In genomic region chr13:21344662-21345176, GRCh38 we compare ENCODE assay signal across 10 cellular contexts.
DNase-seq lines count a peak whose midpoint lies in the region; ATAC-seq, FAIRE-seq and TF ChIP-seq lines count a peak whose summit lies in the region.
"Had no signal": no experiment of that assay in that cellular context is flagged by ENCODE, and none has a peak within 500 bp of the region (broad histone marks: within the 10 kb centered on the region; RNA-seq: fewer than 3 reads in every experiment).

No MANE protein-coding gene starts in this region.

- H3K9me3 ChIP-seq in T-helper 17 cell (ENCODE audit: control insufficient read depth, low read length, poor library complexity, severe bottlenecking): no peaks in the 10 kb centered on the region
- no peaks in the 10 kb centered on the region for H3K9me3 ChIP-seq in HepG2 (ENCODE audit: low read length)
- H3K9me3 ChIP-seq: heart right ventricle had no signal

- TF ChIP-seq POLR2A in GM12891 (IDR thresholded peaks at IDR 0.05; ENCODE audit: low read depth, low read length) (no peak), HepG2 (IDR thresholded peaks at IDR 0.05; ENCODE audit: insufficient read depth in 1 of 2, low read depth in 2 of 2, low read length in 2 of 2) (no peak)

- FAIRE-seq in GM12891 (lab: Jason Lieb, UNC): peak; percentile 92
- no peak for FAIRE-seq in HepG2 (lab: Jason Lieb, UNC)

- H3K27me3 ChIP-seq in HepG2 (ENCODE audit: control insufficient read depth in 1 of 2, insufficient read depth in 2 of 2, low read length in 2 of 2): no peaks in the 10 kb centered on the region
- H3K27me3 ChIP-seq in foreskin keratinocyte: no peaks in the 10 kb centered on the region
- H3K27me3 ChIP-seq in dorsolateral prefrontal cortex: no peaks in the 10 kb centered on the region
- H3K27me3 ChIP-seq: heart right ventricle had no signal

- H3K9ac ChIP-seq in HepG2 (ENCODE audit: insufficient read depth, low read depth, low read length): no peak overlapping the region

- CTCF ChIA-PET in HepG2 (lab: Yijun Ruan, JAX; ENCODE audit: low intra/inter-chr PET ratio, low total read pairs): no interaction called here

- 0 out of 2 replicates have a peak, but pooled peaks cover 3% of the 10 kb centered on the region for H4K20me1 ChIP-seq in HepG2 (ENCODE audit: insufficient read depth, low read length)

- H2AFZ ChIP-seq in HepG2 (ENCODE audit: low read length): no peak overlapping the region

- H3K36me3 ChIP-seq in HepG2 (replicated peaks in 1 of 2; ENCODE audit: control insufficient read depth in 1 of 2, insufficient read depth in 2 of 2, low read length in 2 of 2): no peaks in the 10 kb centered on the region
- H3K36me3 ChIP-seq: heart right ventricle had no signal

- H3K4me3 ChIP-seq in HepG2 (replicated peaks in 1 of 3; ENCODE audit: insufficient read depth in 1 of 3, low read depth in 2 of 3, low read length in 3 of 3) (no peak overlapping the region), dorsolateral prefrontal cortex (no peak overlapping the region)

- in situ Hi-C loops in HepG2 (cut with HindIII; ENCODE audit: extremely low pct_ligation_motif_present, low pct_unique_long_range_greater_than_20kb): loop anchor here (5.0 kb wide), 1 partner anchor 133 kb away; no protein-coding TSS in a partner anchor
- in situ Hi-C loops in GM13977 (cut with MboI; ENCODE audit: low pct_unique_long_range_greater_than_20kb, low sequenced_read_pairs, unreplicated experiment): no loop called here

- no peak overlapping the region for H3K4me2 ChIP-seq in HepG2 (ENCODE audit: low read depth, low read length)

- H3K4me3 Mint-ChIP-seq in T-helper 17 cell: peak overlapping the region; percentile 79

- no peak for TF ChIP-seq RAD21 in HepG2 (CRISPR knock-in tag; IDR thresholded peaks at IDR 0.05)

- POLR2A ChIA-PET in HepG2 (lab: Yijun Ruan, JAX): no interaction called here

- ATAC-seq in GM21619 (IDR thresholded peaks at IDR 0.05; ENCODE audit: unreplicated experiment) (peak; percentile 49), T-helper 17 cell (peak; percentile 74), HepG2 (peak; percentile 36), foreskin keratinocyte (no peak)

- TF ChIP-seq EP300 in HepG2 (IDR thresholded peaks at IDR 0.05; ENCODE audit: low read depth in 2 of 2, low read length in 2 of 2): no peak
- TF ChIP-seq EP300 in HepG2 (CRISPR knock-in tag; IDR thresholded peaks at IDR 0.05; ENCODE audit: borderline replicate concordance): no peak

- H3K27ac ChIP-seq in HepG2 (ENCODE audit: extremely low read length, insufficient read depth, low read length) (no peak overlapping the region), foreskin keratinocyte (no peak overlapping the region), dorsolateral prefrontal cortex (no peak overlapping the region)

- peak overlapping the region; percentile 97 for H3K27ac Mint-ChIP-seq in T-helper 17 cell

- no peaks in the 10 kb centered on the region for H3K36me3 Mint-ChIP-seq in T-helper 17 cell (ENCODE audit: low read depth)

- BruUV-seq in HepG2 (replicated peaks; lab: Mats Ljungman, UMichigan): no TSS peak

- H3K4me1 ChIP-seq in HepG2 (ENCODE audit: insufficient read depth, low read length): no peaks in the 10 kb centered on the region
- H3K4me1 ChIP-seq in foreskin keratinocyte: no peaks in the 10 kb centered on the region

- no peaks in the 10 kb centered on the region for H3K79me2 ChIP-seq in HepG2 (ENCODE audit: insufficient read depth, low read length)

- intact Hi-C loops in HepG2 (cut with micrococcal nuclease; ENCODE audit: unreplicated experiment) (no loop called here), dorsolateral prefrontal cortex (cut with DNase I) (no loop called here)

- 60% methylated on average over 1 of the region's 9 CpGs for WGBS in HepG2 (ENCODE audit: low lambda C conversion rate)

- peaks cover 16% of the 10 kb centered on the region for H3K4me1 Mint-ChIP-seq in T-helper 17 cell

- no peak for TF ChIP-seq CTCF in HepG2 (CRISPR knock-in tag; IDR thresholded peaks at IDR 0.05)
- no peak for TF ChIP-seq CTCF in foreskin keratinocyte (conservative IDR thresholded peaks at IDR 0.05)
- TF ChIP-seq CTCF in dorsolateral prefrontal cortex (IDR thresholded peaks at IDR 0.05 in 54 of 56, conservative IDR thresholded peaks at IDR 0.05 in 2 of 56; ENCODE audit: low read depth in 1 of 56, partially characterized antibody in 56 of 56): no peak
- no peak for TF ChIP-seq CTCF in GM13977 (IDR thresholded peaks at IDR 0.05; ENCODE audit: extremely low read depth, insufficient read depth, missing control alignments)

- H3K27me3 Mint-ChIP-seq in T-helper 17 cell: no peaks in the 10 kb centered on the region

- DNase-seq in GM12891 (ENCODE audit: insufficient read length, low spot score): no peak
- no peak for DNase-seq in T-helper 17 cell
- no peak for DNase-seq in HepG2 (ENCODE audit: low spot score)
- no peak for DNase-seq in EL
- DNase-seq in foreskin keratinocyte: no peak
- DNase-seq in dorsolateral prefrontal cortex: no peak
- no peak for DNase-seq in GM13977 (ENCODE audit: low spot score)
- DNase-seq: heart right ventricle, NCI-H446 had no signal

TF ChIP-seq in GM12891, 5 proteins besides CTCF, POLR2A, EP300 and RAD21:
- 0 out of 2 replicates have a peak, but pooled peaks have one; percentile 24 for TF ChIP-seq SPI1 (IDR thresholded peaks at IDR 0.05; ENCODE audit: low read depth, low read length)
- no peak for TF ChIP-seq PAX5 (IDR thresholded peaks at IDR 0.05; ENCODE audit: insufficient read depth, low read length, severe bottlenecking)
- TF ChIP-seq POU2F2 (IDR thresholded peaks at IDR 0.05; ENCODE audit: low read depth, low read length): no peak
- no peak for TF ChIP-seq POLR2AphosphoS5 (IDR thresholded peaks at IDR 0.05; ENCODE audit: low read depth, low read length)
- TF ChIP-seq TAF1 (IDR thresholded peaks at IDR 0.05; ENCODE audit: low read depth, low read length): no peak

TF ChIP-seq in HepG2, 621 proteins besides CTCF, POLR2A, EP300 and RAD21:
- TF ChIP-seq GZF1 (CRISPR knock-in tag; IDR thresholded peaks at IDR 0.05): no peak
- no peak for TF ChIP-seq ZNF460 (CRISPR knock-in tag; IDR thresholded peaks at IDR 0.05; ENCODE audit: borderline replicate concordance)
- no peak for TF ChIP-seq TMF1 (CRISPR knock-in tag; IDR thresholded peaks at IDR 0.05; ENCODE audit: low read depth)
- no peak for TF ChIP-seq ZNF512 (CRISPR knock-in tag; IDR thresholded peaks at IDR 0.05)
TF ChIP-seq in HepG2: peak in this region for 0.
